13 cellular contexts compared by ENCODE assay signal in genomic region chr19:41407271-41407670, GRCh38. TPM values are rescaled to one million over a fixed set of nuclear protein-coding genes. Genes with fewer than 3 reads are reported as not detected.
DNase-seq lines count a peak whose midpoint lies in the region; ATAC-seq and TF ChIP-seq lines count a peak whose summit lies in the region.
"Had no signal": no experiment of that assay in that cellular context is flagged by ENCODE, and none has a peak within 500 bp of the region (broad histone marks: within the 10 kb centered on the region; RNA-seq: fewer than 3 reads in every experiment).

No MANE protein-coding gene starts in this region.

- WGBS in smooth muscle cell (ENCODE audit: low lambda C conversion rate): 22% methylated on average over 4 of the region's 4 CpGs

- ATAC-seq in foreskin keratinocyte (no peak), GM18870 (IDR thresholded peaks at IDR 0.05; ENCODE audit: unreplicated experiment) (no peak), HG02973 (IDR thresholded peaks at IDR 0.05; ENCODE audit: unreplicated experiment) (no peak)

- H3K79me2 ChIP-seq in smooth muscle cell (ENCODE audit: low read depth): no peaks in the 10 kb centered on the region

- peak overlapping the region; percentile 78 for H3K27ac ChIP-seq in HUES48 (ENCODE audit: low read depth, low read length)
- H3K27ac ChIP-seq in smooth muscle cell (ENCODE audit: low read depth): peak overlapping the region; percentile 62
- no peak overlapping the region for H3K27ac ChIP-seq in foreskin keratinocyte
- H3K27ac ChIP-seq: tibial artery had no signal

- H3K36me3 ChIP-seq in HUES48 (ENCODE audit: control insufficient read depth, insufficient read depth, low read length) (no peaks in the 10 kb centered on the region), smooth muscle cell (ENCODE audit: low read depth) (no peaks in the 10 kb centered on the region)

- H3F3A ChIP-seq in smooth muscle cell (ENCODE audit: low read depth): no peaks in the 10 kb centered on the region

- H2AFZ ChIP-seq in smooth muscle cell (ENCODE audit: low read depth): no peak overlapping the region

- H3K4me2 ChIP-seq in smooth muscle cell: no peak overlapping the region

- H3K9me3 ChIP-seq in HUES48 (ENCODE audit: control insufficient read depth, insufficient read depth, low read length) (no peaks in the 10 kb centered on the region), smooth muscle cell (replicated peaks; ENCODE audit: low read depth) (no peaks in the 10 kb centered on the region)
- H3K9me3 ChIP-seq: pancreas, tibial artery had no signal

- TF ChIP-seq CTCF in smooth muscle cell (IDR thresholded peaks at IDR 0.05; ENCODE audit: borderline replicate concordance, insufficient read depth, poor library complexity, severe bottlenecking) (no peak), foreskin keratinocyte (conservative IDR thresholded peaks at IDR 0.05) (no peak)

- peaks cover 16% of the 10 kb centered on the region for H4K20me1 ChIP-seq in smooth muscle cell (ENCODE audit: low read depth)

- H3K4me3 ChIP-seq in HUES48 (ENCODE audit: low read depth, low read length): no peak overlapping the region
- H3K4me3 ChIP-seq in smooth muscle cell: no peak overlapping the region
- H3K4me3 ChIP-seq: pancreas, tibial artery had no signal

- H3K9ac ChIP-seq in HUES48 (ENCODE audit: low read depth, low read length) (no peak overlapping the region), smooth muscle cell (ENCODE audit: low read depth) (no peak overlapping the region)

- DNase-seq in SIG-M5 treated with dmso at 0.1 percent for 504 hours (lab: John Stamatoyannopoulos, UW; ENCODE audit: unreplicated experiment) (peak; percentile 84), iPS DF 4.7 (ENCODE audit: extremely low read depth, low spot score) (peak; percentile 38), smooth muscle cell (lab: John Stamatoyannopoulos, UW; ENCODE audit: unreplicated experiment) (no peak), foreskin keratinocyte (no peak)
- no peak for DNase-seq in activated T-cell treated with anti-CD3 and anti-CD28 coated beads, Interleukin-2, amount 50 U/mL, for 1 hour
- DNase-seq: activated CD4-positive, alpha-beta T cell treated with anti-CD3 and anti-CD28 coated beads for 4 hours; GOT3; NCI-H2081; pancreas had no signal

- H3K27me3 ChIP-seq in HUES48 (ENCODE audit: control insufficient read depth, insufficient read depth, low read length): no peaks in the 10 kb centered on the region
- no peaks in the 10 kb centered on the region for H3K27me3 ChIP-seq in smooth muscle cell (ENCODE audit: low read depth)
- no peaks in the 10 kb centered on the region for H3K27me3 ChIP-seq in foreskin keratinocyte
- H3K27me3 ChIP-seq: pancreas, tibial artery had no signal

- H3K4me1 ChIP-seq in HUES48 (ENCODE audit: control insufficient read depth, insufficient read depth, low read length) (0 out of 2 replicates have a peak, but pooled peaks cover 5% of the 10 kb centered on the region), smooth muscle cell (ENCODE audit: low read depth) (no peaks in the 10 kb centered on the region), foreskin keratinocyte (peaks cover 4% of the 10 kb centered on the region)

RNA-seq across cellular contexts. Expression of gene BCKDHA, which starts 9.7 kb away (rescaled TPM):
- total RNA-seq in smooth muscle cell: 24.6 and 30.3 TPM in 2 replicates
- polyA plus RNA-seq in smooth muscle cell: 47.9 and 53.9 TPM in 2 replicates
- total RNA-seq in foreskin keratinocyte: 15.9 and 18.7 TPM in 2 replicates
- polyA plus RNA-seq in foreskin keratinocyte: 16.9 and 18.6 TPM in 2 replicates

RNA-seq across cellular contexts. Expression of gene EXOSC5, which starts 10.1 kb away (rescaled TPM):
- 5.4 and 5.6 TPM in 2 replicates for total RNA-seq in smooth muscle cell
- 19.5 and 22.1 TPM in 2 replicates for polyA plus RNA-seq in smooth muscle cell
- 19.6 and 22.7 TPM in 2 replicates for total RNA-seq in foreskin keratinocyte
- 30.2 and 35.9 TPM in 2 replicates for polyA plus RNA-seq in foreskin keratinocyte

RNA-seq across cellular contexts. Expression of gene B3GNT8, which starts 19.9 kb away (rescaled TPM):
- total RNA-seq in smooth muscle cell (0.85 TPM in 2 replicates), foreskin keratinocyte (2.2 and 2.9 TPM in 2 replicates)
- polyA plus RNA-seq in smooth muscle cell (1.7 and 3.0 TPM in 2 replicates), foreskin keratinocyte (3.4 and 4.7 TPM in 2 replicates)

RNA-seq across cellular contexts. Expression of gene TMEM91, which starts 30.9 kb away (rescaled TPM):
- total RNA-seq in smooth muscle cell (11.0 and 19.2 TPM in 2 replicates), foreskin keratinocyte (3.2 and 4.0 TPM in 2 replicates)
- polyA plus RNA-seq in smooth muscle cell (24.3 and 25.6 TPM in 2 replicates), foreskin keratinocyte (3.8 and 4.9 TPM in 2 replicates)

RNA-seq across cellular contexts. Expression of gene DMAC2, which starts 32.4 kb away (rescaled TPM):
- total RNA-seq in smooth muscle cell: 40.3 and 48.3 TPM in 2 replicates
- 65.8 and 69.2 TPM in 2 replicates for polyA plus RNA-seq in smooth muscle cell
- total RNA-seq in foreskin keratinocyte: 57.8 and 60.8 TPM in 2 replicates
- polyA plus RNA-seq in foreskin keratinocyte: 67.8 and 72.0 TPM in 2 replicates

Comparison
In these comparisons a context has a peak if more than half of its experiments do, and no peak if none do; other contexts are left out.
1. DNase-seq: peak in SIG-M5 treated with dmso at 0.1 percent for 504 hours (single experiment) and iPS DF 4.7 (single experiment); none in smooth muscle cell (single experiment), activated T-cell treated with anti-CD3 and anti-CD28 coated beads, Interleukin-2, amount 50 U/mL, for 1 hour (single experiment) and foreskin keratinocyte (0 of 2).